Comparison of ENCODE assay signal across 14 cellular contexts in genomic region chr20:12175538-12175937, GRCh38.
DNase-seq lines count a peak whose midpoint lies in the region; TF ChIP-seq lines count a peak whose summit lies in the region.
"Had no signal": no experiment of that assay in that cellular context is flagged by ENCODE, and none has a peak within 500 bp of the region (broad histone marks: within the 10 kb centered on the region; RNA-seq: fewer than 3 reads in every experiment).

No MANE protein-coding gene starts in this region.

- TF ChIP-seq CTCF in mammary epithelial cell (conservative IDR thresholded peaks at IDR 0.05 in 1 of 2, IDR thresholded peaks at IDR 0.05 in 1 of 2; ENCODE audit: extremely low read depth in 1 of 2, insufficient read depth in 1 of 2, low read depth in 1 of 2, low read length in 2 of 2), result no peak
- no peak for TF ChIP-seq CTCF in breast epithelium (IDR thresholded peaks at IDR 0.05)
- no peak for TF ChIP-seq CTCF in vagina (IDR thresholded peaks at IDR 0.05)

- H3K4me3 ChIP-seq in mammary epithelial cell (replicated peaks in 1 of 3; ENCODE audit: insufficient read depth in 1 of 3, low read depth in 2 of 3, low read length in 3 of 3) (no peak overlapping the region), breast epithelium (no peak overlapping the region), vagina (no peak overlapping the region)
- H3K4me3 ChIP-seq: BLaER1, GM12878 had no signal

- H3K27ac ChIP-seq in mammary epithelial cell (ENCODE audit: insufficient read depth, low read depth, low read length) (no peak overlapping the region), breast epithelium (no peak overlapping the region), epithelial cell of prostate (peak overlapping the region; percentile 16), vagina (no peak overlapping the region)
- H3K27ac ChIP-seq: BLaER1 had no signal

- H3K4me2 ChIP-seq in mammary epithelial cell (ENCODE audit: insufficient read depth, low read depth, low read length), result no peak overlapping the region
- H3K4me2 ChIP-seq: BLaER1 had no signal

- H3K36me3 ChIP-seq in mammary epithelial cell (ENCODE audit: insufficient read depth, low read length) (no peaks in the 10 kb centered on the region), breast epithelium (no peaks in the 10 kb centered on the region), vagina (no peaks in the 10 kb centered on the region)
- H3K36me3 ChIP-seq: BLaER1 had no signal

- TF ChIP-seq POLR2A in breast epithelium (IDR thresholded peaks at IDR 0.05) (no peak), vagina (IDR thresholded peaks at IDR 0.05) (no peak)

- H4K20me1 ChIP-seq in mammary epithelial cell (ENCODE audit: insufficient read depth, low read length), result no peaks in the 10 kb centered on the region
- H4K20me1 ChIP-seq: BLaER1 had no signal

- in situ Hi-C loops in mammary epithelial cell (cut with MboI; ENCODE audit: low sequenced_read_pairs in 2 of 2), result no loop called here

- dilution Hi-C loops in mammary epithelial cell (cut with HindIII; ENCODE audit: low sequenced_read_pairs), result no loop called here

- H2AFZ ChIP-seq in mammary epithelial cell (ENCODE audit: low read depth, low read length), result no peak overlapping the region

- H3K79me2 ChIP-seq in mammary epithelial cell (ENCODE audit: insufficient read depth, low read length), result no peaks in the 10 kb centered on the region

- H3K4me1 ChIP-seq in mammary epithelial cell (ENCODE audit: insufficient read depth, low read length) (peaks cover 17% of the 10 kb centered on the region), breast epithelium (peaks cover 0 to 12% of the 10 kb centered on the region in 2 donors), vagina (no peaks in the 10 kb centered on the region)

- intact Hi-C loops in mammary epithelial cell (cut with micrococcal nuclease) (no loop called here), breast epithelium (cut with DNase I; ENCODE audit: low total_unique reads) (no loop called here), vagina (cut with DNase I) (no loop called here)

- H3K9me3 ChIP-seq in mammary epithelial cell (replicated peaks; ENCODE audit: insufficient read depth, low read length) (no peaks in the 10 kb centered on the region), breast epithelium (no peaks in the 10 kb centered on the region), vagina (no peaks in the 10 kb centered on the region)
- H3K9me3 ChIP-seq: BLaER1 had no signal

- no peaks in the 10 kb centered on the region for H3K27me3 ChIP-seq in mammary epithelial cell (ENCODE audit: insufficient read depth, low read length)
- H3K27me3 ChIP-seq in breast epithelium, result no peaks in the 10 kb centered on the region
- H3K27me3 ChIP-seq in vagina, result no peaks in the 10 kb centered on the region
- H3K27me3 ChIP-seq: BLaER1 had no signal

- no peak overlapping the region for H3K9ac ChIP-seq in mammary epithelial cell (ENCODE audit: insufficient read depth, low read length)
- H3K9ac ChIP-seq: BLaER1 had no signal

- CTCF ChIA-PET in mammary epithelial cell (lab: Charles Lee; ENCODE audit: low non-redundant PET), result no interaction called here

- peak; percentile 45 for DNase-seq in mammary epithelial cell
- DNase-seq in breast epithelium (ENCODE audit: low spot score in 2 of 2), result no peak
- peak; percentile 3 for DNase-seq in epithelial cell of prostate (ENCODE audit: low read depth, low spot score)
- peak; percentile 7 for DNase-seq in pons (ENCODE audit: low spot score)
- DNase-seq in NK-92 (lab: John Stamatoyannopoulos, UW; ENCODE audit: unreplicated experiment), result no peak
- no peak for DNase-seq in vagina (ENCODE audit: extremely low spot score in 2 of 2)
- no peak for DNase-seq in GDM1 (lab: John Stamatoyannopoulos, UW)
- DNase-seq: 8988T; CD4-positive, alpha-beta memory T cell; DMS153; DMS79; H9 had no signal

- BruUV-seq in mammary epithelial cell (replicated peaks; lab: Mats Ljungman, UMichigan), result no TSS peak

Comparison
In these comparisons a context has a peak if more than half of its experiments do, and no peak if none do; other contexts are left out.
1. DNase-seq: peak in mammary epithelial cell (single experiment), epithelial cell of prostate (single experiment) and pons (single experiment); none in breast epithelium (0 of 2), NK-92 (single experiment), vagina (0 of 2) and GDM1 (single experiment).